1 cellular context compared by ENCODE assay signal in the genomic region with DNA sequence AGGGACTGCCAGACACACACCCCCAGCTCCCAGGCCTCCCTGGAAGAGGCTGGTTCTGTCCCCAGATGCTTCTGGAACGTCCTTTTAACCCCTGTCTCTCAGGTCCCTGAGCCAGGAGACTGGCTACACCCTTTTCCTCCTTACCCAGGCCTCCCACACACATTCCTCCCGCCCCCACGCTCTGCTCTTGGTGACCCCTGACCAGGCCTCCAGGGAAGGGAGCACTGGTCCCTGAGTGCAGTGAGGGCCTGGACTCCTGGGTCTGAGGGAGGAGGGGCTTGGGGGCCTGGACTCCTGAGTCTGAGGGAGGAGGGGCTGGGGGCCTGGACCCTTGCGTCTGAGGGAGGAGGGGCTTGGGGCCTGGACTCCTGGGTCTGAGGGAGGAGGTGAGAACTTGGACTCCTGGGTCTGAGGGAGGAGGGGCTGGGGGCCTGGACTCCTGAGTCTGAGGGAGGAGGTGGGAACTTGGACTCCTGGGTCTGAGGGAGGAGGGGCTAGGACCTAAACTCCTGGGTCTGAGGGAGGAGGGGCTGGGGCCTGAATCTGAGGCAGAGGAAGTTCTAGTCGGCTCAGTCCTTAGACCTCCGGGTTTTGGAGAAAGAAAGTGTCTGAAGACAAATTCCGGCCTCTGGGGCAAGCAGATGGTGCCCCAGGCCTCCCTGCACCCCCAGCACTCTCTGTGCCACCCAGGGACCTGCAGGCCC.
TF ChIP-seq lines count a peak whose summit lies in the region.

No MANE protein-coding gene starts in this region.

TF ChIP-seq in HepG2, 621 proteins besides CTCF, POLR2A, EP300 and RAD21:
- TF ChIP-seq ZSCAN22 (CRISPR knock-in tag; IDR thresholded peaks at IDR 0.05) (peak; percentile 91), TAF1 (CRISPR knock-in tag; IDR thresholded peaks at IDR 0.05) (no peak)
